In genomic region chr12:125773033-125773432, GRCh38 we compare ENCODE assay signal across 8 cellular contexts.
A peak's percentile ranks its signal among the peaks of the same experiment; 100 is the strongest.
DNase-seq lines count a peak whose midpoint lies in the region; ATAC-seq and TF ChIP-seq lines count a peak whose summit lies in the region.

No MANE protein-coding gene starts in this region.

- H3K27me3 ChIP-seq in left ventricle myocardium inferior (ENCODE audit: low read depth): no peaks in the 10 kb centered on the region

- no peak overlapping the region for H3K27ac Mint-ChIP-seq in effector memory CD8-positive, alpha-beta T cell

- H3K36me3 ChIP-seq in left ventricle myocardium inferior: no peaks in the 10 kb centered on the region

- intact Hi-C loops in left ventricle myocardium inferior (cut with micrococcal nuclease): no loop called here
- intact Hi-C loops in cardiac septum (cut with DNase I): no loop called here

- no peak overlapping the region for H3K27ac ChIP-seq in left ventricle myocardium inferior (replicated peaks)

- DNase-seq in left ventricle myocardium inferior: no peak
- no peak for DNase-seq in cardiac septum (ENCODE audit: low spot score)
- DNase-seq in HFF-Myc (ENCODE audit: extremely low read depth, low read depth): no peak
- DNase-seq in NOMO-1 (lab: John Stamatoyannopoulos, UW; ENCODE audit: unreplicated experiment in 2 of 2): peak; percentile 2 to 5
- peak; percentile 81 for DNase-seq in iPS DF 4.7 (ENCODE audit: extremely low read depth, low spot score)
- DNase-seq in effector memory CD8-positive, alpha-beta T cell: no peak
- no peak for DNase-seq in GF-D8 (lab: John Stamatoyannopoulos, UW)

- H3K4me1 Mint-ChIP-seq in effector memory CD8-positive, alpha-beta T cell (ENCODE audit: low read depth in 2 of 2): no peaks in the 10 kb centered on the region

- peaks cover 3 to 19% of the 10 kb centered on the region in 2 donors for H3K9me3 Mint-ChIP-seq in effector memory CD8-positive, alpha-beta T cell

- no peaks in the 10 kb centered on the region for H3K4me1 ChIP-seq in left ventricle myocardium inferior

- peaks cover 13% of the 10 kb centered on the region for H3K9me3 ChIP-seq in left ventricle myocardium inferior (replicated peaks)

- no peak for ATAC-seq in effector memory CD8-positive, alpha-beta T cell (replicated peaks)
- ATAC-seq in GM18909 (IDR thresholded peaks at IDR 0.05; ENCODE audit: poor library complexity, unreplicated experiment): no peak

- H3K4me3 ChIP-seq in left ventricle myocardium inferior: no peak overlapping the region
- H3K4me3 ChIP-seq in HFF-Myc (replicated peaks; ENCODE audit: low read depth, low read length): no peak overlapping the region

- H3K27me3 Mint-ChIP-seq in effector memory CD8-positive, alpha-beta T cell: no peaks in the 10 kb centered on the region

- H3K4me3 Mint-ChIP-seq in effector memory CD8-positive, alpha-beta T cell: no peak overlapping the region

- no peaks in the 10 kb centered on the region for H3K36me3 Mint-ChIP-seq in effector memory CD8-positive, alpha-beta T cell (ENCODE audit: insufficient read depth)

- peak; percentile 29 for TF ChIP-seq CTCF in left ventricle myocardium inferior (IDR thresholded peaks at IDR 0.05; ENCODE audit: borderline replicate concordance)
- TF ChIP-seq CTCF in HFF-Myc (IDR thresholded peaks at IDR 0.05; ENCODE audit: low read depth, low read length, missing control alignments): peak; percentile 18

Comparison
In these comparisons a context has a peak if more than half of its experiments do, and no peak if none do; other contexts are left out.
1. DNase-seq: peak in NOMO-1 (2 of 2) and iPS DF 4.7 (single experiment); none in left ventricle myocardium inferior (single experiment), cardiac septum (single experiment), HFF-Myc (single experiment), effector memory CD8-positive, alpha-beta T cell (0 of 3) and GF-D8 (single experiment).